ENCODE assay signal across 16 cellular contexts in genomic region chr3:197165890-197166289, GRCh38.
DNase-seq lines count a peak whose midpoint lies in the region; ATAC-seq lines count a peak whose summit lies in the region.
"Had no signal": no experiment of that assay in that cellular context is flagged by ENCODE, and none has a peak within 500 bp of the region (broad histone marks: within the 10 kb centered on the region; RNA-seq: fewer than 3 reads in every experiment).

No MANE protein-coding gene starts in this region.

- H3K4me3 ChIP-seq in right cardiac atrium (ENCODE audit: low read length) = no peak overlapping the region
- H3K4me3 ChIP-seq: BLaER1 treated with 17β-estradiol and CSF1 and Interleukin-3, amounts not matched to agents 10 nM and 100 nM had no signal

- H3K27me3 ChIP-seq in right cardiac atrium (ENCODE audit: control insufficient read depth, insufficient read depth) = no peaks in the 10 kb centered on the region
- H3K27me3 ChIP-seq: BLaER1 treated with 17β-estradiol and CSF1 and Interleukin-3, amounts not matched to agents 10 nM and 100 nM had no signal

- DNase-seq in Right ventricle myocardium inferior (ENCODE audit: missing footprints) (peak; percentile 41), right cardiac atrium (no peak), cerebellum (ENCODE audit: low spot score) (peak; percentile 15), left lobe of liver (ENCODE audit: low spot score) (no peak), substantia nigra (lab: John Stamatoyannopoulos, UW) (peak in 3 of 49 donors; percentile 3 to 8 (median 7)), SKM-1 treated with dmso at 0.1 percent for 144 hours (lab: John Stamatoyannopoulos, UW; ENCODE audit: unreplicated experiment) (no peak), NK-92 (lab: John Stamatoyannopoulos, UW; ENCODE audit: unreplicated experiment) (no peak)
- DNase-seq: CD4-positive, CD25-positive, alpha-beta regulatory T cell; DMS79 treated with DMSO at 0.1 percent for 48 hours; EL; GDM1; GOT3; H9 had no signal

- no peaks in the 10 kb centered on the region for H3K9me3 ChIP-seq in right cardiac atrium (ENCODE audit: control insufficient read depth, low read length)

- intact Hi-C loops in Right ventricle myocardium inferior (cut with DNase I) = no loop called here
- intact Hi-C loops in right cardiac atrium (cut with DNase I) = no loop called here

- H3K27ac ChIP-seq in right cardiac atrium (ENCODE audit: low read length) (no peak overlapping the region), substantia nigra (ENCODE audit: low read depth, low read length, poor library complexity, severe bottlenecking) (peak overlapping the region; percentile 31)
- H3K27ac ChIP-seq: 22Rv1; BLaER1 treated with 17β-estradiol and CSF1 and Interleukin-3, amounts not matched to agents 10 nM and 100 nM had no signal

- ATAC-seq in Right ventricle myocardium inferior = no peak
- ATAC-seq in right cardiac atrium = no peak
- peak; percentile 16 for ATAC-seq in left lobe of liver
- no peak for ATAC-seq in GM18873 (IDR thresholded peaks at IDR 0.05; ENCODE audit: low FRiP score, unreplicated experiment)

- 96% methylated on average over 6 of the region's 6 CpGs for WGBS in right cardiac atrium

- H3K4me1 ChIP-seq in right cardiac atrium (ENCODE audit: control insufficient read depth, insufficient read depth, low read length) = no peaks in the 10 kb centered on the region
- H3K4me1 ChIP-seq: BLaER1 treated with 17β-estradiol and CSF1 and Interleukin-3, amounts not matched to agents 10 nM and 100 nM had no signal

Comparison
In these comparisons a context has a peak if more than half of its experiments do, and no peak if none do; other contexts are left out.
1. DNase-seq: peak in Right ventricle myocardium inferior (single experiment) and cerebellum (single experiment); none in right cardiac atrium (0 of 3), left lobe of liver (single experiment), SKM-1 treated with dmso at 0.1 percent for 144 hours (single experiment) and NK-92 (single experiment).